8 cellular contexts compared by ENCODE assay signal in the genomic region with DNA sequence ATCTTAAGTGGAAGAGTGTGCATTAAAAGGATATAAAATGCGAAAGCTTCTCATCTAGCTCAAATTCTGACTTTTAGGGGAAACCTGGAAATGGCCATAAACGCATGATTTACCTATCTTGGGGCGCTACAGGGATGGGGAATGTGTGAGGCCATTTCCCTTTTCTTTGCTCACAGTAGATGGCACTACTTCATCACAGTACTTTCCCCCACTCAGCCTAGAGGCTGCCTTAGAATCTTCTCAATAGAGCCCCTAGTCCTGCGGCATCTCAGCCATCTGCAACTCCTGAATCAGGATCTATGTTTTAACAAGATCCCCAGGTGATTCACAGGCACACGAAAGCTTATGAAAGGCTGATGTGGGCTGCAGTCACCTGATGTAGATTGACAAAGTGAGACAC.
DNase-seq lines count a peak whose midpoint lies in the region; ATAC-seq, FAIRE-seq and TF ChIP-seq lines count a peak whose summit lies in the region.

No MANE protein-coding gene starts in this region.

- POLR2A ChIA-PET in K562 (lab: Yijun Ruan, JAX): interaction anchor here (0.8 to 1.1 kb wide), 2 partner anchors 11 to 15 kb away, joined by 3 read pairs; no protein-coding TSS in a partner anchor

- no peak for TF ChIP-seq POLR2A in NB4 (IDR thresholded peaks at IDR 0.05; ENCODE audit: extremely low read depth, insufficient read length)
- no peak for TF ChIP-seq POLR2A in K562 (conservative IDR thresholded peaks at IDR 0.05)

- H3K27ac ChIP-seq in right atrium auricular region: no peak overlapping the region
- no peak overlapping the region for H3K27ac ChIP-seq in K562 (ENCODE audit: extremely low read depth, low read depth, low read length)

- H3K9me1 ChIP-seq in K562 (ENCODE audit: control insufficient read depth, insufficient read depth, low read length): no peaks in the 10 kb centered on the region

- BruUV-seq in K562 (replicated peaks; lab: Mats Ljungman, UMichigan): no TSS peak

- no peak overlapping the region for H3K4me3 ChIP-seq in right atrium auricular region
- H3K4me3 ChIP-seq in NB4 (ENCODE audit: low read depth, low read length): no peak overlapping the region
- H3K4me3 ChIP-seq in K562: no peak overlapping the region

- intact Hi-C loops in Right ventricle myocardium inferior (cut with DNase I) (loop anchor here (2.0 to 10.0 kb wide), 3 partner anchors 71 to 429 kb away; no protein-coding TSS in a partner anchor), K562 (cut with micrococcal nuclease) (loop anchor here (2.0 to 5.0 kb wide), 5 partner anchors 89 to 479 kb away; no protein-coding TSS in a partner anchor)

- DNase-seq in Right ventricle myocardium inferior (ENCODE audit: missing footprints): no peak
- no peak for DNase-seq in right atrium auricular region (ENCODE audit: low spot score)
- DNase-seq in NB4 (ENCODE audit: low read depth): peak; percentile 67
- DNase-seq in K562 (ENCODE audit: extremely low read depth in 1 of 4, low spot score in 3 of 4): peak; percentile 25 to 60 (median 44)
- peak; percentile 82 for DNase-seq in left kidney (ENCODE audit: low read depth, low spot score)
- DNase-seq in stimulated activated naive CD4-positive, alpha-beta T cell treated with Interleukin-2 at 50 U/mL for 16 hours (lab: John Stamatoyannopoulos, UW): no peak

- 5% methylated on average over 5 of the region's 5 CpGs for WGBS in K562 (ENCODE audit: insufficient coverage, low coverage, missing lambda C conversion rate)

- CTCF ChIA-PET in K562 (lab: Yijun Ruan, JAX; ENCODE audit: low intra/inter-chr PET ratio): interaction anchor here (0.6 to 1.8 kb wide), 3 partner anchors 89 to 427 kb away, joined by 4 to 14 read pairs (median 6); no protein-coding TSS in a partner anchor

- peak; percentile 87 for FAIRE-seq in K562 (lab: Jason Lieb, UNC)

- peak in 1 of 2 donors; percentile 77 for TF ChIP-seq CTCF in right atrium auricular region (IDR thresholded peaks at IDR 0.05)
- TF ChIP-seq CTCF in NB4 (IDR thresholded peaks at IDR 0.05; ENCODE audit: low read depth, low read length): peak; percentile 55
- peak; percentile 73 to 87 (median 80) for TF ChIP-seq CTCF in K562 (IDR thresholded peaks at IDR 0.05 in 2 of 3, conservative IDR thresholded peaks at IDR 0.05 in 1 of 3; ENCODE audit: insufficient read depth in 2 of 3, low read depth in 1 of 3, low read length in 3 of 3)

- H3K9ac ChIP-seq in K562 (ENCODE audit: insufficient read depth in 1 of 2, low read depth in 2 of 2, low read length in 2 of 2): no peak overlapping the region

- ATAC-seq in Right ventricle myocardium inferior (peak; percentile 72), K562 (peak; percentile 90), HG03432 (IDR thresholded peaks at IDR 0.05; ENCODE audit: unreplicated experiment) (no peak), GM18909 (IDR thresholded peaks at IDR 0.05; ENCODE audit: poor library complexity, unreplicated experiment) (no peak)

- peak; percentile 91 to 95 for TF ChIP-seq RAD21 in K562 (CRISPR knock-in tag; conservative IDR thresholded peaks at IDR 0.05 in 1 of 2, IDR thresholded peaks at IDR 0.05 in 1 of 2)

- H4K20me1 ChIP-seq in K562 (replicated peaks; ENCODE audit: control insufficient read depth, insufficient read depth, low read length): no peaks in the 10 kb centered on the region

- no peaks in the 10 kb centered on the region for H3K9me3 ChIP-seq in right atrium auricular region
- no peaks in the 10 kb centered on the region for H3K9me3 ChIP-seq in K562 (replicated peaks; ENCODE audit: control insufficient read depth, insufficient read depth, low read depth, low read length)

- peaks cover 0 to 47% of the 10 kb centered on the region in 2 donors for H3K4me1 ChIP-seq in right atrium auricular region
- H3K4me1 ChIP-seq in K562 (replicated peaks in 1 of 2; ENCODE audit: control insufficient read depth in 2 of 2, insufficient read depth in 2 of 2, low read length in 2 of 2): peaks cover 11 to 14% of the 10 kb centered on the region in 2 experiments; a peak in 4 of 5 replicates

- in situ Hi-C loops in K562 (cut with MboI): loop anchor here (10.0 kb wide), 1 partner anchor 427 kb away; no protein-coding TSS in a partner anchor

- H3K36me3 ChIP-seq in right atrium auricular region: no peaks in the 10 kb centered on the region
- H3K36me3 ChIP-seq in K562 (ENCODE audit: control insufficient read depth, insufficient read depth, low read length): no peaks in the 10 kb centered on the region

- no peak for TF ChIP-seq EP300 in K562 (IDR thresholded peaks at IDR 0.05; ENCODE audit: low read length)

- no peak overlapping the region for H3K4me2 ChIP-seq in K562 (ENCODE audit: insufficient read depth, low read length)

- H3K79me2 ChIP-seq in K562 (ENCODE audit: control insufficient read depth, insufficient read depth, low read length): no peaks in the 10 kb centered on the region

- no peak overlapping the region for H2AFZ ChIP-seq in K562 (ENCODE audit: low read depth, low read length)

- no peaks in the 10 kb centered on the region for H3K27me3 ChIP-seq in right atrium auricular region
- no peaks in the 10 kb centered on the region for H3K27me3 ChIP-seq in K562 (ENCODE audit: control insufficient read depth in 2 of 2, insufficient read depth in 2 of 2, low read length in 2 of 2)

TF ChIP-seq in K562, 482 proteins besides CTCF, POLR2A, EP300 and RAD21:
- TF ChIP-seq STAG1 (CRISPR knock-in tag; IDR thresholded peaks at IDR 0.05; ENCODE audit: borderline replicate concordance) (peak; percentile 51; the same call in 1 of the 2 replicates), SMC3 (conservative IDR thresholded peaks at IDR 0.05; ENCODE audit: insufficient read depth, low read depth, low read length) (peak; percentile 82), ARID2 (IDR thresholded peaks at IDR 0.05) (peak; percentile 79), ZNF444 (CRISPR knock-in tag; IDR thresholded peaks at IDR 0.05) (no peak), SPI1 (IDR thresholded peaks at IDR 0.05; ENCODE audit: borderline replicate concordance, low read depth, low read length) (peak; percentile 45; the same call in 1 of the 2 replicates), JUND (IDR thresholded peaks at IDR 0.05; ENCODE audit: borderline replicate concordance, low read depth, low read length) (0 out of 2 replicates have a peak, but pooled peaks have one; percentile 3), JUND (tag; IDR thresholded peaks at IDR 0.05; ENCODE audit: borderline replicate concordance, low read depth, low read length) (no peak), FUS (optimal IDR thresholded peaks at IDR 0.05; ENCODE audit: low read depth, low read length) (no peak), ZNF280A (IDR thresholded peaks at IDR 0.05; ENCODE audit: low read depth, partially characterized antibody) (no peak)
- TF ChIP-seq, protein P1, sequence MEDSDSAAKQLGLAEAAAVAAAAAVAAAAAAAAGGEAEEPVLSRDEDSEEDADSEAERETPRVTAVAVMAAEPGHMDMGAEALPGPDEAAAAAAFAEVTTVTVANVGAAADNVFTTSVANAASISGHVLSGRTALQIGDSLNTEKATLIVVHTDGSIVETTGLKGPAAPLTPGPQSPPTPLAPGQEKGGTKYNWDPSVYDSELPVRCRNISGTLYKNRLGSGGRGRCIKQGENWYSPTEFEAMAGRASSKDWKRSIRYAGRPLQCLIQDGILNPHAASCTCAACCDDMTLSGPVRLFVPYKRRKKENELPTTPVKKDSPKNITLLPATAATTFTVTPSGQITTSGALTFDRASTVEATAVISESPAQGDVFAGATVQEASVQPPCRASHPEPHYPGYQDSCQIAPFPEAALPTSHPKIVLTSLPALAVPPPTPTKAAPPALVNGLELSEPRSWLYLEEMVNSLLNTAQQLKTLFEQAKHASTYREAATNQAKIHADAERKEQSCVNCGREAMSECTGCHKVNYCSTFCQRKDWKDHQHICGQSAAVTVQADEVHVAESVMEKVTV (CRISPR knock-in tag; IDR thresholded peaks at IDR 0.05): peak; percentile 93

Comparison
In these comparisons a context has a peak if more than half of its experiments do, and no peak if none do; other contexts are left out.
1. ATAC-seq: peak in Right ventricle myocardium inferior (single experiment) and K562 (single experiment); none in HG03432 (single experiment) and GM18909 (single experiment).
2. DNase-seq: peak in NB4 (single experiment), K562 (4 of 4) and left kidney (single experiment); none in Right ventricle myocardium inferior (single experiment), right atrium auricular region (single experiment) and stimulated activated naive CD4-positive, alpha-beta T cell treated with Interleukin-2 at 50 U/mL for 16 hours (single experiment).